In genomic region chr11:112227002-112227401, GRCh38 we compare ENCODE assay signal across 8 cellular contexts. TPM values are rescaled to one million over a fixed set of nuclear protein-coding genes. Genes with fewer than 3 reads are reported as not detected.
DNase-seq lines count a peak whose midpoint lies in the region; ATAC-seq and TF ChIP-seq lines count a peak whose summit lies in the region.

No MANE protein-coding gene starts in this region.

- H3K4me3 ChIP-seq in OCI-LY3 (ENCODE audit: low read length): peak overlapping the region; percentile 98
- peak overlapping the region; percentile 92 to 98 for H3K4me3 ChIP-seq in mucosa of rectum (ENCODE audit: low read length in 2 of 2)

- no peaks in the 10 kb centered on the region for H3K9me3 ChIP-seq in OCI-LY3 (ENCODE audit: insufficient read depth, low read length)
- H3K9me3 ChIP-seq in mucosa of rectum (ENCODE audit: control insufficient read depth in 2 of 2, low read length in 2 of 2): no peaks in the 10 kb centered on the region

- peak overlapping the region; percentile 89; the same call in 1 of the 2 replicates for H2AFZ ChIP-seq in OCI-LY3 (ENCODE audit: low read depth, low read length)

- ATAC-seq in GM19395 (IDR thresholded peaks at IDR 0.05; ENCODE audit: unreplicated experiment): no peak
- ATAC-seq in HG02623 (IDR thresholded peaks at IDR 0.05; ENCODE audit: unreplicated experiment): no peak

- H3K27me3 ChIP-seq in OCI-LY3 (ENCODE audit: low read depth, low read length): no peaks in the 10 kb centered on the region
- H3K27me3 ChIP-seq in mucosa of rectum (ENCODE audit: control insufficient read depth in 2 of 2, insufficient read depth in 2 of 2, low read length in 2 of 2): no peaks in the 10 kb centered on the region

- peak overlapping the region; percentile 66 for H3K27ac ChIP-seq in OCI-LY3 (ENCODE audit: low read length)
- H3K27ac ChIP-seq in mucosa of rectum (ENCODE audit: low read depth in 2 of 2, low read length in 2 of 2): peak overlapping the region; percentile 97 to 99

- H3K4me1 ChIP-seq in OCI-LY3 (ENCODE audit: low read length) (peaks cover 9% of the 10 kb centered on the region), mucosa of rectum (ENCODE audit: control insufficient read depth in 2 of 2, insufficient read depth in 2 of 2, low read length in 2 of 2) (peaks cover 5 to 9% of the 10 kb centered on the region in 2 donors)

- DNase-seq in DMS53 (lab: John Stamatoyannopoulos, UW): peak; percentile 39
- DNase-seq in DMS53 treated with DMSO at 0.1 percent for 48 hours (lab: John Stamatoyannopoulos, UW; ENCODE audit: unreplicated experiment): no peak
- DNase-seq in dermis blood vessel endothelial cell: peak; percentile 33
- DNase-seq in GM13976 (ENCODE audit: low spot score): no peak

- peaks cover 14% of the 10 kb centered on the region for H3K79me2 ChIP-seq in OCI-LY3 (ENCODE audit: low read length)

- peaks cover 6% of the 10 kb centered on the region for H3K36me3 ChIP-seq in OCI-LY3 (replicated peaks; ENCODE audit: low read depth, low read length)
- peaks cover 6 to 16% of the 10 kb centered on the region in 2 donors for H3K36me3 ChIP-seq in mucosa of rectum (ENCODE audit: control insufficient read depth in 2 of 2, insufficient read depth in 2 of 2, low read length in 2 of 2)

- in situ Hi-C loops in GM13976 (cut with MboI; ENCODE audit: low sequenced_read_pairs, unreplicated experiment): no loop called here

- peak overlapping the region; percentile 96 for H3K9ac ChIP-seq in OCI-LY3 (ENCODE audit: low read length)
- peak overlapping the region; percentile 86 to 97 for H3K9ac ChIP-seq in mucosa of rectum (ENCODE audit: low read depth in 1 of 2, low read length in 2 of 2)

- peak overlapping the region; percentile 91 for H3K4me2 ChIP-seq in OCI-LY3 (ENCODE audit: low read length)

- TF ChIP-seq CTCF in OCI-LY3 (IDR thresholded peaks at IDR 0.05; ENCODE audit: low read depth, low read length) (no peak), GM13976 (IDR thresholded peaks at IDR 0.05; ENCODE audit: borderline replicate concordance, control extremely low read depth, extremely low read depth, insufficient read depth, missing control alignments) (no peak)

- no peaks in the 10 kb centered on the region for H4K20me1 ChIP-seq in OCI-LY3 (ENCODE audit: insufficient read depth, low read length)

RNA-seq across cellular contexts. Expression of gene PTS, which starts 0.8 kb away (rescaled TPM):
- total RNA-seq in dermis blood vessel endothelial cell: 33.9 and 45.1 TPM in 2 replicates

RNA-seq across cellular contexts. Expression of gene PLET1, which starts 33.7 kb away (rescaled TPM):
- not detected in 2 replicates for total RNA-seq in dermis blood vessel endothelial cell

RNA-seq across cellular contexts. Expression of gene BCO2, which starts 51.7 kb away (rescaled TPM):
- total RNA-seq in dermis blood vessel endothelial cell: 0.68 and 1.3 TPM in 2 replicates

RNA-seq across cellular contexts. Expression of gene TEX12, which starts 59.8 kb away (rescaled TPM):
- total RNA-seq in dermis blood vessel endothelial cell: not detected in 2 replicates

Comparison
In these comparisons a context has a peak if more than half of its experiments do, and no peak if none do; other contexts are left out.
1. DNase-seq: peak in DMS53 (single experiment) and dermis blood vessel endothelial cell (single experiment); none in DMS53 treated with DMSO at 0.1 percent for 48 hours (single experiment) and GM13976 (single experiment).